In the genomic region with DNA sequence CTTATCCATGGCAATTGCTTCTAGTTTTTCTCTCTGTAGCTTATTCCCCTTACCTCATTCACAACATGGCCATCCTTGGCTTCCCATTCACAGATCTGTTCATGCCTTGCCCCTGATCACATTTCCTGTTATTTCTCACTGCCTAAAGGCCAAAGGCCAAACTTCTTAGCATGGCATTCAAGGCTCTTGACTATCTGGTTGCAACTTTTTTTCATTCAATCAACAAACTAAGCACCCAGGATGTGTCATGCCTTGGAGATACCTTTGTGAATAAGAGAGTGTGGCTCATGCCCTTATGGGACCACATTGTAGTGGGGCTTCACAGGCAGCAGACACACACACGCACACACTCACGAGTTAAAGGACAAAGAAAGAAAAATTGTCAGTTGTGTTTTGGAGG, we compare ENCODE assay signal across 32 cellular contexts. TPM values are rescaled to one million over a fixed set of nuclear protein-coding genes. Genes with fewer than 3 reads are reported as not detected.
"Had no signal": no experiment of that assay in that cellular context is flagged by ENCODE, and none has a peak within 500 bp of the region (broad histone marks: within the 10 kb centered on the region; RNA-seq: fewer than 3 reads in every experiment).

No MANE protein-coding gene starts in this region.

- H3K9me3 ChIP-seq: ovary, psoas muscle, suprapubic skin, testis, tibial artery, transverse colon, upper lobe of right lung, uterus had no signal

- H3K27ac Mint-ChIP-seq: natural killer cell; nephron; neural progenitor cell; progenitor cell of endocrine pancreas; stimulated activated memory B cell treated with anti-CD40 and anti-IgM and Interleukin-4, amounts not matched to agents 10 μg/mL and 1 μg/mL and 100 μg/mL, for 72 hours; type B pancreatic cell had no signal

- H3K4me1 Mint-ChIP-seq: natural killer cell; stimulated activated memory B cell treated with anti-CD40 and anti-IgM and Interleukin-4, amounts not matched to agents 10 μg/mL and 1 μg/mL and 100 μg/mL, for 72 hours; stimulated activated naive CD8-positive, alpha-beta T cell treated with anti-CD3 and anti-CD28 coated beads, Interleukin-15, amount 100 ng/mL, for 72 hours had no signal

- H3K4me1 ChIP-seq: neural progenitor cell, transverse colon, uterus had no signal

- H3K27ac ChIP-seq: neural progenitor cell, ovary, parathyroid adenoma, psoas muscle, skin epidermis, spleen, suprapubic skin, testis, tibial artery, transverse colon, upper lobe of right lung, uterus had no signal

- H3K4me3 ChIP-seq: neural progenitor cell, ovary, psoas muscle, skin epidermis, smooth muscle cell, spleen, suprapubic skin, testis, tibial artery, transverse colon, upper lobe of right lung, uterus had no signal

- H3K79me2 ChIP-seq: parathyroid adenoma had no signal

- H3K9me3 Mint-ChIP-seq: natural killer cell; nephron; neural progenitor cell; stimulated activated memory B cell treated with anti-CD40 and anti-IgM and Interleukin-4, amounts not matched to agents 10 μg/mL and 1 μg/mL and 100 μg/mL, for 72 hours; stimulated activated naive CD8-positive, alpha-beta T cell treated with anti-CD3 and anti-CD28 coated beads, Interleukin-15, amount 100 ng/mL, for 72 hours; type B pancreatic cell had no signal

- DNase-seq: natural killer cell; occipital lobe; ovary; posterior cingulate gyrus; psoas muscle; right cardiac atrium; spleen; stimulated activated CD4-positive, alpha-beta T cell treated with anti-CD3 and anti-CD28 coated beads, Interleukin-12 subunit alpha, Interleukin-12 subunit beta, amount 100 ng/mL, for 4 hours; stimulated activated CD4-positive, alpha-beta T cell treated with anti-CD3 and anti-CD28 coated beads, Interleukin-1b, Interleukin-23, amount 100 ng/mL, for 48 hours; stimulated activated CD4-positive, alpha-beta T cell treated with anti-CD3 and anti-CD28 coated beads, Interleukin-4, amount 100 ng/mL, for 1 hour; stimulated activated CD4-positive, alpha-beta T cell treated with anti-CD3 and anti-CD28 coated beads, Interleukin-4, amount 100 ng/mL, for 4 hours; stimulated activated CD8-positive, alpha-beta memory T cell treated with anti-CD3 and anti-CD28 coated beads, Interleukin-4, amount 100 ng/mL, for 48 hours; stimulated activated naive CD4-positive, alpha-beta T cell; stimulated activated naive CD8-positive, alpha-beta T cell treated with anti-CD3 and anti-CD28 coated beads, Interleukin-15, amount 100 ng/mL, for 72 hours; stimulated activated naive CD8-positive, alpha-beta T cell treated with anti-CD3 and anti-CD28 coated beads, Interleukin-15, Interleukin-2, amounts not matched to agents 100 U/mL and 50 U/mL, for 24 hours; substantia nigra; testis; tibial artery; transverse colon; upper lobe of right lung; uterus had no signal

- H3K4me3 Mint-ChIP-seq: natural killer cell; nephron; neural progenitor cell; stimulated activated memory B cell treated with anti-CD40 and anti-IgM and Interleukin-4, amounts not matched to agents 10 μg/mL and 1 μg/mL and 100 μg/mL, for 72 hours; stimulated activated naive CD8-positive, alpha-beta T cell treated with anti-CD3 and anti-CD28 coated beads, Interleukin-15, amount 100 ng/mL, for 72 hours; type B pancreatic cell had no signal

- H2AFZ ChIP-seq: neural progenitor cell, parathyroid adenoma had no signal

- H3K36me3 Mint-ChIP-seq: natural killer cell; neural progenitor cell; stimulated activated memory B cell treated with anti-CD40 and anti-IgM and Interleukin-4, amounts not matched to agents 10 μg/mL and 1 μg/mL and 100 μg/mL, for 72 hours; type B pancreatic cell had no signal

- H3K4me2 ChIP-seq: neural progenitor cell, smooth muscle cell had no signal

- H3K27me3 ChIP-seq: neural progenitor cell, ovary, suprapubic skin, testis, tibial artery, transverse colon, upper lobe of right lung, uterus had no signal

- H3K9ac ChIP-seq: neural progenitor cell, parathyroid adenoma had no signal

- H3K36me3 ChIP-seq: neural progenitor cell, ovary, spleen, suprapubic skin, tibial artery, transverse colon, upper lobe of right lung, uterus had no signal

- ATAC-seq: natural killer cell; psoas muscle; right cardiac atrium; sciatic nerve; stimulated activated memory B cell treated with anti-CD40 and anti-IgM and Interleukin-4, amounts not matched to agents 10 μg/mL and 1 μg/mL and 100 μg/mL, for 72 hours; stimulated activated naive CD8-positive, alpha-beta T cell treated with anti-CD3 and anti-CD28 coated beads, Interleukin-15, amount 100 ng/mL, for 72 hours; stimulated activated naive CD8-positive, alpha-beta T cell treated with anti-CD3 and anti-CD28 coated beads, Interleukin-15, Interleukin-2, amounts not matched to agents 100 U/mL and 50 U/mL, for 24 hours; upper lobe of right lung had no signal

RNA-seq across cellular contexts. Expression of a gene that starts 27.6 kb away (rescaled TPM):
- total RNA-seq: natural killer cell, progenitor cell of endocrine pancreas had no signal
- polyA plus RNA-seq: neural cell had no signal
